In the genomic region with DNA sequence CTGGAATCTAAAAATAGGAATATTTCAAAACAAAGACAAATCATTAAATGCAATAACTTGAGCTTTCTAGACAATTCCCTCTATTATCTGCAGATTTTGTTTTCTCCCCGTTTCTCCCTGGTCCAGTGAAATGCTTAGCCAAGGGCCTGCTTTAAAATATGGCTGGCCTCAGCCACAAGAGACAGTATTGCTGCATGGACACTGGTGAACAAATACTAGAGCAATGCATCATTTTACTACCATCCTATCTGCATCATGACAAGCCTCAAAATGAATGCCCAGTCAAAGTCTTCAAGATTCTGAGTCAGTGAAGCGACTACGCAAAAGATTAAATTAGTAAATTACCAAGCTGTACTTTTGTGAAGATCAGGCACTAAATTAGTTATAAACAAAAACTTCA, we compare ENCODE assay signal across 14 cellular contexts.
DNase-seq lines count a peak whose midpoint lies in the region; ATAC-seq and TF ChIP-seq lines count a peak whose summit lies in the region.
"Had no signal": no experiment of that assay in that cellular context is flagged by ENCODE, and none has a peak within 500 bp of the region (broad histone marks: within the 10 kb centered on the region; RNA-seq: fewer than 3 reads in every experiment).

No MANE protein-coding gene starts in this region.

- H3K36me3 ChIP-seq in GM23248 (ENCODE audit: low read depth) (no peaks in the 10 kb centered on the region), smooth muscle cell (ENCODE audit: low read depth) (no peaks in the 10 kb centered on the region)
- H3K36me3 ChIP-seq: lower lobe of right lung had no signal

- H3K27ac ChIP-seq in GM23248 (peak overlapping the region; percentile 22), smooth muscle cell (ENCODE audit: low read depth) (peak overlapping the region; percentile 86)
- H3K27ac ChIP-seq: lower lobe of right lung, SJSA1 had no signal

- 31 to 32% methylated on average over 3 of the region's 3 CpGs for WGBS in GM23248 (ENCODE audit: low coverage in 1 of 2, low lambda C conversion rate in 2 of 2, missing lambda C conversion rate in 2 of 2), 2 experiments
- WGBS in smooth muscle cell (ENCODE audit: low lambda C conversion rate) = 37% methylated on average over 3 of the region's 3 CpGs

- H3K9me2 ChIP-seq in GM23248 (ENCODE audit: insufficient read depth) = no peaks in the 10 kb centered on the region

- peaks cover 6% of the 10 kb centered on the region; the same call in 1 of the 2 replicates for H3F3A ChIP-seq in GM23248 (ENCODE audit: insufficient read depth)
- peaks cover 27% of the 10 kb centered on the region for H3F3A ChIP-seq in smooth muscle cell (ENCODE audit: low read depth)

- TF ChIP-seq CTCF in smooth muscle cell (IDR thresholded peaks at IDR 0.05; ENCODE audit: borderline replicate concordance, insufficient read depth, poor library complexity, severe bottlenecking) = peak; percentile 37

- H3K9ac ChIP-seq in GM23248 = no peak overlapping the region
- peak overlapping the region; percentile 21 for H3K9ac ChIP-seq in smooth muscle cell (ENCODE audit: low read depth)

- DNase-seq in GM23248 (peak; percentile 87), fibroblast of peridontal ligament (ENCODE audit: extremely low read depth) (peak; percentile 82), smooth muscle cell (lab: John Stamatoyannopoulos, UW; ENCODE audit: unreplicated experiment) (no peak), GM19238 (ENCODE audit: insufficient read length, low spot score) (no peak), activated gamma-delta T cell treated with Interleukin-2 at 50 U/mL for 16 hours (no peak)
- DNase-seq: activated T-cell treated with anti-CD3 and anti-CD28 coated beads, Interleukin-2, amount 50 U/mL, for 48 hours; lower lobe of right lung; NCI-H1105; NCI-H748 treated with DMSO at 0.1 percent for 48 hours; substantia nigra had no signal

- H3K4me3 ChIP-seq in GM23248 (no peak overlapping the region), smooth muscle cell (no peak overlapping the region)
- H3K4me3 ChIP-seq: lower lobe of right lung, SJSA1 had no signal

- peaks cover 97% of the 10 kb centered on the region for H3K79me2 ChIP-seq in GM23248 (ENCODE audit: insufficient read depth)
- H3K79me2 ChIP-seq in smooth muscle cell (ENCODE audit: low read depth) = peaks cover 97% of the 10 kb centered on the region

- H4K20me1 ChIP-seq in GM23248 (ENCODE audit: insufficient read depth) (peaks cover 8% of the 10 kb centered on the region; the same call in 1 of the 2 replicates), smooth muscle cell (ENCODE audit: low read depth) (peaks cover 96% of the 10 kb centered on the region)

- no peaks in the 10 kb centered on the region for H3K27me3 ChIP-seq in GM23248 (replicated peaks; ENCODE audit: insufficient read depth)
- H3K27me3 ChIP-seq in smooth muscle cell (ENCODE audit: low read depth) = no peaks in the 10 kb centered on the region
- H3K27me3 ChIP-seq: SJSA1 had no signal

- H3K9me3 ChIP-seq in GM23248 (ENCODE audit: low read depth) = no peaks in the 10 kb centered on the region
- H3K9me3 ChIP-seq in smooth muscle cell (replicated peaks; ENCODE audit: low read depth) = no peaks in the 10 kb centered on the region
- H3K9me3 ChIP-seq: lower lobe of right lung, SJSA1 had no signal

- in situ Hi-C loops in GM23248 (cut with MboI) = no loop called here

- ATAC-seq in SK-N-SH treated with all-trans-retinoic acid at 6 μM for 48 hours (peak; percentile 61), HG03565 (IDR thresholded peaks at IDR 0.05; ENCODE audit: unreplicated experiment) (no peak)
- ATAC-seq: activated CD4-positive, CD25-positive, alpha-beta regulatory T cell treated with anti-CD3 and anti-CD28 coated beads, Interleukin-2, amount 50 U/mL, for 24 hours; lower lobe of right lung had no signal

- H3K4me1 ChIP-seq in GM23248 (ENCODE audit: insufficient read depth) (peaks cover 42% of the 10 kb centered on the region), smooth muscle cell (ENCODE audit: low read depth) (peaks cover 24% of the 10 kb centered on the region)
- H3K4me1 ChIP-seq: lower lobe of right lung, SJSA1 had no signal

- H2AFZ ChIP-seq in GM23248 (no peak overlapping the region), smooth muscle cell (ENCODE audit: low read depth) (no peak overlapping the region)

- H3K4me2 ChIP-seq in GM23248 (ENCODE audit: unreplicated experiment) (no peak overlapping the region), smooth muscle cell (peak overlapping the region; percentile 32)

TF ChIP-seq in SK-N-SH treated with all-trans-retinoic acid at 6 μM for 48 hours, 23 proteins besides CTCF, POLR2A, EP300 and RAD21 (continues in another document):
- TF ChIP-seq GLIS3 (CRISPR knock-in tag; IDR thresholded peaks at IDR 0.05) = no peak
- no peak for TF ChIP-seq ARNTL (CRISPR knock-in tag; IDR thresholded peaks at IDR 0.05; ENCODE audit: borderline replicate concordance, low read depth)
- TF ChIP-seq, protein P1, sequence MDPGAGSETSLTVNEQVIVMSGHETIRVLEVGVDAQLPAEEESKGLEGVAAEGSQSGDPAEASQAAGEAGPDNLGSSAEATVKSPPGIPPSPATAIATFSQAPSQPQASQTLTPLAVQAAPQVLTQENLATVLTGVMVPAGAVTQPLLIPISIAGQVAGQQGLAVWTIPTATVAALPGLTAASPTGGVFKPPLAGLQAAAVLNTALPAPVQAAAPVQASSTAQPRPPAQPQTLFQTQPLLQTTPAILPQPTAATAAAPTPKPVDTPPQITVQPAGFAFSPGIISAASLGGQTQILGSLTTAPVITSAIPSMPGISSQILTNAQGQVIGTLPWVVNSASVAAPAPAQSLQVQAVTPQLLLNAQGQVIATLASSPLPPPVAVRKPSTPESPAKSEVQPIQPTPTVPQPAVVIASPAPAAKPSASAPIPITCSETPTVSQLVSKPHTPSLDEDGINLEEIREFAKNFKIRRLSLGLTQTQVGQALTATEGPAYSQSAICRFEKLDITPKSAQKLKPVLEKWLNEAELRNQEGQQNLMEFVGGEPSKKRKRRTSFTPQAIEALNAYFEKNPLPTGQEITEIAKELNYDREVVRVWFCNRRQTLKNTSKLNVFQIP (CRISPR knock-in tag; IDR thresholded peaks at IDR 0.05; ENCODE audit: borderline replicate concordance, low read depth) = no peak
- no peak for TF ChIP-seq ZFP3 (CRISPR knock-in tag; IDR thresholded peaks at IDR 0.05)
- TF ChIP-seq ZNF565 (CRISPR knock-in tag; conservative IDR thresholded peaks at IDR 0.05; ENCODE audit: low read depth) = no peak
- no peak for TF ChIP-seq RARB (CRISPR knock-in tag; IDR thresholded peaks at IDR 0.05)
- TF ChIP-seq BACH2 (CRISPR knock-in tag; IDR thresholded peaks at IDR 0.05; ENCODE audit: borderline replicate concordance) = no peak
- TF ChIP-seq TOX (CRISPR knock-in tag; IDR thresholded peaks at IDR 0.05; ENCODE audit: borderline replicate concordance) = no peak
- TF ChIP-seq, protein P2, sequence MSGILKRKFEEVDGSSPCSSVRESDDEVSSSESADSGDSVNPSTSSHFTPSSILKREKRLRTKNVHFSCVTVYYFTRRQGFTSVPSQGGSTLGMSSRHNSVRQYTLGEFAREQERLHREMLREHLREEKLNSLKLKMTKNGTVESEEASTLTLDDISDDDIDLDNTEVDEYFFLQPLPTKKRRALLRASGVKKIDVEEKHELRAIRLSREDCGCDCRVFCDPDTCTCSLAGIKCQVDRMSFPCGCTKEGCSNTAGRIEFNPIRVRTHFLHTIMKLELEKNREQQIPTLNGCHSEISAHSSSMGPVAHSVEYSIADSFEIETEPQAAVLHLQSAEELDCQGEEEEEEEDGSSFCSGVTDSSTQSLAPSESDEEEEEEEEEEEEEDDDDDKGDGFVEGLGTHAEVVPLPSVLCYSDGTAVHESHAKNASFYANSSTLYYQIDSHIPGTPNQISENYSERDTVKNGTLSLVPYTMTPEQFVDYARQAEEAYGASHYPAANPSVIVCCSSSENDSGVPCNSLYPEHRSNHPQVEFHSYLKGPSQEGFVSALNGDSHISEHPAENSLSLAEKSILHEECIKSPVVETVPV (CRISPR knock-in tag; IDR thresholded peaks at IDR 0.05) = no peak
- no peak for TF ChIP-seq ISL1 (CRISPR knock-in tag; IDR thresholded peaks at IDR 0.05)
- TF ChIP-seq SNAI2 (CRISPR knock-in tag; IDR thresholded peaks at IDR 0.05) = no peak
- TF ChIP-seq, protein P3, sequence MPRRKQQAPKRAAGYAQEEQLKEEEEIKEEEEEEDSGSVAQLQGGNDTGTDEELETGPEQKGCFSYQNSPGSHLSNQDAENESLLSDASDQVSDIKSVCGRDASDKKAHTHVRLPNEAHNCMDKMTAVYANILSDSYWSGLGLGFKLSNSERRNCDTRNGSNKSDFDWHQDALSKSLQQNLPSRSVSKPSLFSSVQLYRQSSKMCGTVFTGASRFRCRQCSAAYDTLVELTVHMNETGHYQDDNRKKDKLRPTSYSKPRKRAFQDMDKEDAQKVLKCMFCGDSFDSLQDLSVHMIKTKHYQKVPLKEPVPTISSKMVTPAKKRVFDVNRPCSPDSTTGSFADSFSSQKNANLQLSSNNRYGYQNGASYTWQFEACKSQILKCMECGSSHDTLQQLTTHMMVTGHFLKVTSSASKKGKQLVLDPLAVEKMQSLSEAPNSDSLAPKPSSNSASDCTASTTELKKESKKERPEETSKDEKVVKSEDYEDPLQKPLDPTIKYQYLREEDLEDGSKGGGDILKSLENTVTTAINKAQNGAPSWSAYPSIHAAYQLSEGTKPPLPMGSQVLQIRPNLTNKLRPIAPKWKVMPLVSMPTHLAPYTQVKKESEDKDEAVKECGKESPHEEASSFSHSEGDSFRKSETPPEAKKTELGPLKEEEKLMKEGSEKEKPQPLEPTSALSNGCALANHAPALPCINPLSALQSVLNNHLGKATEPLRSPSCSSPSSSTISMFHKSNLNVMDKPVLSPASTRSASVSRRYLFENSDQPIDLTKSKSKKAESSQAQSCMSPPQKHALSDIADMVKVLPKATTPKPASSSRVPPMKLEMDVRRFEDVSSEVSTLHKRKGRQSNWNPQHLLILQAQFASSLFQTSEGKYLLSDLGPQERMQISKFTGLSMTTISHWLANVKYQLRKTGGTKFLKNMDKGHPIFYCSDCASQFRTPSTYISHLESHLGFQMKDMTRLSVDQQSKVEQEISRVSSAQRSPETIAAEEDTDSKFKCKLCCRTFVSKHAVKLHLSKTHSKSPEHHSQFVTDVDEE (CRISPR knock-in tag; IDR thresholded peaks at IDR 0.05) = no peak
- TF ChIP-seq, protein P4, sequence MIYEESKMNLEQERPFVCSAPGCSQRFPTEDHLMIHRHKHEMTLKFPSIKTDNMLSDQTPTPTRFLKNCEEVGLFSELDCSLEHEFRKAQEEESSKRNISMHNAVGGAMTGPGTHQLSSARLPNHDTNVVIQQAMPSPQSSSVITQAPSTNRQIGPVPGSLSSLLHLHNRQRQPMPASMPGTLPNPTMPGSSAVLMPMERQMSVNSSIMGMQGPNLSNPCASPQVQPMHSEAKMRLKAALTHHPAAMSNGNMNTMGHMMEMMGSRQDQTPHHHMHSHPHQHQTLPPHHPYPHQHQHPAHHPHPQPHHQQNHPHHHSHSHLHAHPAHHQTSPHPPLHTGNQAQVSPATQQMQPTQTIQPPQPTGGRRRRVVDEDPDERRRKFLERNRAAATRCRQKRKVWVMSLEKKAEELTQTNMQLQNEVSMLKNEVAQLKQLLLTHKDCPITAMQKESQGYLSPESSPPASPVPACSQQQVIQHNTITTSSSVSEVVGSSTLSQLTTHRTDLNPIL (CRISPR knock-in tag; IDR thresholded peaks at IDR 0.05; ENCODE audit: low read depth) = no peak
- TF ChIP-seq TCF4 (CRISPR knock-in tag; IDR thresholded peaks at IDR 0.05; ENCODE audit: borderline replicate concordance) = no peak
- no peak for TF ChIP-seq OSR1 (CRISPR knock-in tag; IDR thresholded peaks at IDR 0.05)

Comparison
In these comparisons a context has a peak if more than half of its experiments do, and no peak if none do; other contexts are left out.
1. DNase-seq: peak in GM23248 (single experiment) and fibroblast of peridontal ligament (single experiment); none in smooth muscle cell (single experiment), GM19238 (single experiment) and activated gamma-delta T cell treated with Interleukin-2 at 50 U/mL for 16 hours (single experiment).